In the genomic region with DNA sequence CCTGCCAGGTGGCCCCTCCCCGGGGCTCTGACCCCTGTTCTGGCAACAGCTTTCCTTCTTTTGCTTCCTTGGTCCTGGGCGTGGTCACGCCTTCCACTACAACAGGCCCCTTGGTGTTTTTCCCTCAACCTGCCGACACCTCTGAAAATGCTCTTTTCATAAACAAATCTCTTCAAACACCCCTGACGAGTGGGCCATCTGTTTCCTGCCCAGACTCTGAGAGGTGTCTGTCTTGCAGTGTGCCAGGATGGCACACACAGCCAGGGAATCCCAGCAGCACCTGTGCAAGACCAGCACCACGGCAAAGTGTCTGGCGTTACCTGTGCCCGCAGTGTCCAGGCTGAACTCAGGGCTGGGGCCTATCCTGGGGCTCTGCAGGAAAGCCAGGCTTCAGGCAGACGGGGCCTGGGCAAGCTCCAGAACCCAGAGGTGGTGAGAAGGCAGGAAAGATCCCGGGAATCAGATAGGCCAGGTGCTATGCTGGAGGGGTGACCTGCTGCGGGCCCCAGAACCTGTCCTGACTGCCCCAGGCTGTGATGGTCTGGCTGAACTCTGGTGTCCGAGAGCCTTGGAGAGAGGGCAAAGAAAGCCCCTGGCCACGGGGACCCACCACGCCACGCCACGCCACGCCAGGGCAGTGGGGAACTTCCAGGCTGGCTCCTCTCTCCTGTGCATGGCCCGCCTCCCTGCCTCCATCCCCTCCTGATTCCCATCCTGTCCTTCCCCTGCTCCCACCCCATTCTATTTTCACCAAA, we compare ENCODE assay signal across 22 cellular contexts.
DNase-seq lines count a peak whose midpoint lies in the region; ATAC-seq, FAIRE-seq and TF ChIP-seq lines count a peak whose summit lies in the region.
"Had no signal": no experiment of that assay in that cellular context is flagged by ENCODE, and none has a peak within 500 bp of the region (broad histone marks: within the 10 kb centered on the region; RNA-seq: fewer than 3 reads in every experiment).

No MANE protein-coding gene starts in this region.

- TF ChIP-seq POLR2A in GM12892 (IDR thresholded peaks at IDR 0.05; ENCODE audit: low read depth, low read length): no peak

- peaks cover 9% of the 10 kb centered on the region for H3K4me1 Mint-ChIP-seq in activated CD8-positive, alpha-beta memory T cell treated with anti-CD3 and anti-CD28 coated beads, Interleukin-2, amount 10 ng/mL, durations not matched to agents 7 days and 5 days
- H3K4me1 Mint-ChIP-seq in IgD-negative memory B cell (peaks cover 10 to 25% (median 11%) of the 10 kb centered on the region in 3 donors), progenitor cell of endocrine pancreas (ENCODE audit: low read depth) (peaks cover 30% of the 10 kb centered on the region)
- H3K4me1 Mint-ChIP-seq in central memory CD8-positive, alpha-beta T cell: peaks cover 12% of the 10 kb centered on the region

- peaks cover 14% of the 10 kb centered on the region for H3K9me3 Mint-ChIP-seq in activated CD8-positive, alpha-beta memory T cell treated with anti-CD3 and anti-CD28 coated beads, Interleukin-2, amount 10 ng/mL, durations not matched to agents 7 days and 5 days (ENCODE audit: low read depth)
- H3K9me3 Mint-ChIP-seq in IgD-negative memory B cell (peaks cover 0 to 5% (median 0%) of the 10 kb centered on the region in 3 donors), progenitor cell of endocrine pancreas (ENCODE audit: low read depth) (no peaks in the 10 kb centered on the region)
- H3K9me3 Mint-ChIP-seq in central memory CD8-positive, alpha-beta T cell: peaks cover 15% of the 10 kb centered on the region

- DNase-seq in activated CD8-positive, alpha-beta memory T cell treated with anti-CD3 and anti-CD28 coated beads, Interleukin-2, amount 10 ng/mL, durations not matched to agents 7 days and 5 days: no peak
- no peak for DNase-seq in activated CD8-positive, alpha-beta memory T cell treated with anti-CD3 and anti-CD28 coated beads, Interleukin-2, amount 50 U/mL, for 4 hours
- no peak for DNase-seq in central memory CD8-positive, alpha-beta T cell (ENCODE audit: low spot score in 2 of 2)
- DNase-seq in progenitor cell of endocrine pancreas (ENCODE audit: low spot score, unreplicated experiment): no peak
- no peak for DNase-seq in NK-92 treated with Interleukin-12 subunit alpha and Interleukin-12 subunit beta, amount 100 ng/mL, for 24 hours (lab: John Stamatoyannopoulos, UW)
- no peak for DNase-seq in OCI-M2 (lab: John Stamatoyannopoulos, UW; ENCODE audit: unreplicated experiment)
- DNase-seq in GM12892 (ENCODE audit: insufficient read length): no peak
- DNase-seq: ACHN; activated CD4-positive, CD25-positive, alpha-beta regulatory T cell treated with anti-CD3 and anti-CD28 coated beads, Interleukin-2, amount 50 U/mL, for 72 hours; activated CD8-positive, alpha-beta memory T cell treated with anti-CD3 and anti-CD28 coated beads, Interleukin-2, amount 50 U/mL, for 48 hours; activated gamma-delta T cell treated with Interleukin-2 at 50 U/mL for 16 hours; CD4-positive, CD25-positive, alpha-beta regulatory T cell; colonic mucosa; HCEC 1CT; NCI-H1930; NCI-H526 treated with DMSO at 0.1 percent for 48 hours; PC-9; stimulated activated naive CD4-positive, alpha-beta T cell; transverse colon had no signal

- H3K27me3 Mint-ChIP-seq in activated CD8-positive, alpha-beta memory T cell treated with anti-CD3 and anti-CD28 coated beads, Interleukin-2, amount 10 ng/mL, durations not matched to agents 7 days and 5 days: peaks cover 2% of the 10 kb centered on the region
- no peaks in the 10 kb centered on the region for H3K27me3 Mint-ChIP-seq in IgD-negative memory B cell
- H3K27me3 Mint-ChIP-seq in central memory CD8-positive, alpha-beta T cell: no peaks in the 10 kb centered on the region
- H3K27me3 Mint-ChIP-seq in progenitor cell of endocrine pancreas: peaks cover 30% of the 10 kb centered on the region
- H3K27me3 Mint-ChIP-seq: CD4-positive, CD25-positive, alpha-beta regulatory T cell had no signal

- peaks cover 5% of the 10 kb centered on the region for H3K36me3 Mint-ChIP-seq in activated CD8-positive, alpha-beta memory T cell treated with anti-CD3 and anti-CD28 coated beads, Interleukin-2, amount 10 ng/mL, durations not matched to agents 7 days and 5 days
- no peaks in the 10 kb centered on the region for H3K36me3 Mint-ChIP-seq in IgD-negative memory B cell
- H3K36me3 Mint-ChIP-seq in central memory CD8-positive, alpha-beta T cell (ENCODE audit: insufficient read depth): peaks cover 16% of the 10 kb centered on the region
- H3K36me3 Mint-ChIP-seq in progenitor cell of endocrine pancreas (ENCODE audit: insufficient read depth): no peaks in the 10 kb centered on the region
- H3K36me3 Mint-ChIP-seq: CD4-positive, CD25-positive, alpha-beta regulatory T cell had no signal

- no peak for FAIRE-seq in GM12892 (lab: Jason Lieb, UNC)
- FAIRE-seq: keratinocyte had no signal

- CTCF ChIA-PET in activated CD8-positive, alpha-beta memory T cell treated with anti-CD3 and anti-CD28 coated beads, Interleukin-2, amount 10 ng/mL, durations not matched to agents 7 days and 5 days (lab: Charles Lee): no interaction called here

- ATAC-seq in activated CD8-positive, alpha-beta memory T cell treated with anti-CD3 and anti-CD28 coated beads, Interleukin-2, amount 10 ng/mL, durations not matched to agents 7 days and 5 days: no peak
- no peak for ATAC-seq in central memory CD8-positive, alpha-beta T cell (replicated peaks; ENCODE audit: extremely low read depth, poor library complexity, severe bottlenecking)

- no peak for TF ChIP-seq CTCF in progenitor cell of endocrine pancreas (IDR thresholded peaks at IDR 0.05; ENCODE audit: unreplicated experiment)

- no peak overlapping the region for H3K4me3 Mint-ChIP-seq in activated CD8-positive, alpha-beta memory T cell treated with anti-CD3 and anti-CD28 coated beads, Interleukin-2, amount 10 ng/mL, durations not matched to agents 7 days and 5 days
- H3K4me3 Mint-ChIP-seq in IgD-negative memory B cell (peak overlapping the region in 1 of 4 donors; percentile 25), progenitor cell of endocrine pancreas (ENCODE audit: low read depth) (no peak overlapping the region)
- peak overlapping the region; percentile 5 for H3K4me3 Mint-ChIP-seq in central memory CD8-positive, alpha-beta T cell
- H3K4me3 Mint-ChIP-seq: CD4-positive, CD25-positive, alpha-beta regulatory T cell; T-helper 2 cell treated with Interferon-gamma antibody and Interleukin-4, amounts not matched to agents 5 μg/mL and 100 μg/mL, for 36 hours had no signal

- H3K27ac Mint-ChIP-seq in activated CD8-positive, alpha-beta memory T cell treated with anti-CD3 and anti-CD28 coated beads, Interleukin-2, amount 10 ng/mL, durations not matched to agents 7 days and 5 days: peak overlapping the region; percentile 43
- H3K27ac Mint-ChIP-seq in IgD-negative memory B cell (peak overlapping the region; percentile 33 to 87 (median 84)), progenitor cell of endocrine pancreas (peak overlapping the region; percentile 36)
- H3K27ac Mint-ChIP-seq in central memory CD8-positive, alpha-beta T cell (ENCODE audit: low read depth): peak overlapping the region; percentile 54
- H3K27ac Mint-ChIP-seq: T-helper 2 cell treated with Interferon-gamma antibody and Interleukin-4, amounts not matched to agents 5 μg/mL and 100 μg/mL, for 36 hours had no signal
